In genomic region chr2:128318776-128319456, GRCh38 we compare ENCODE assay signal across 8 cellular contexts. TPM values are rescaled to one million over a fixed set of nuclear protein-coding genes. Genes with fewer than 3 reads are reported as not detected.
A peak's percentile ranks its signal among the peaks of the same experiment; 100 is the strongest.
DNase-seq lines count a peak whose midpoint lies in the region; ATAC-seq, FAIRE-seq and TF ChIP-seq lines count a peak whose summit lies in the region.

TSS of gene HS6ST1 (minus strand) at chr2:128318868. CDS start at chr2:128318563, 305 bp downstream.

- H3K9me3 ChIP-seq in kidney (ENCODE audit: control insufficient read depth in 1 of 2, low read length in 2 of 2), result no peaks in the 10 kb centered on the region

- intact Hi-C loops in kidney (cut with DNase I), result no loop called here

- peak within 1 kb of the TSS; percentile 55 to 77 for H3K9ac ChIP-seq in kidney (ENCODE audit: low read length in 2 of 2)

- peak within 1 kb of the TSS; percentile 93 for H3K4me3 ChIP-seq in ACC112 (ENCODE audit: low read depth, low read length)
- peak within 1 kb of the TSS; percentile 64 to 71 for H3K4me3 ChIP-seq in kidney (ENCODE audit: low read length in 2 of 2)

- TF ChIP-seq CTCF in kidney (IDR thresholded peaks at IDR 0.05; ENCODE audit: borderline replicate concordance, extremely low read depth, insufficient read depth), result no peak

- no peak within 1 kb of the TSS for H3K27ac ChIP-seq in ACC112 (ENCODE audit: low read depth, low read length)
- no peak within 1 kb of the TSS for H3K27ac ChIP-seq in kidney (ENCODE audit: low read depth in 2 of 2, low read length in 2 of 2)

- peak; percentile 62 for ATAC-seq in HG03064 (IDR thresholded peaks at IDR 0.05; ENCODE audit: low read depth, unreplicated experiment)

- no peak for FAIRE-seq in kidney (lab: Jason Lieb, UNC)

- peak; percentile 62 for TF ChIP-seq POLR2A in GM18526 (IDR thresholded peaks at IDR 0.05; ENCODE audit: extremely low read depth, insufficient read length)

- H3K27me3 ChIP-seq in ACC112 (ENCODE audit: insufficient read depth, low read length), result peaks cover 5% of the 10 kb centered on the region; the same call in 1 of the 2 replicates

- peak within 1 kb of the TSS; percentile 97 for H2AFZ ChIP-seq in ACC112 (ENCODE audit: low read length, unreplicated experiment)

- H3K36me3 ChIP-seq in ACC112 (ENCODE audit: insufficient read depth, low read length) (no peaks in the 10 kb centered on the region), kidney (ENCODE audit: control insufficient read depth in 1 of 2, insufficient read depth in 2 of 2, low read length in 2 of 2) (no peaks in the 10 kb centered on the region)

- DNase-seq in NCI-H226 (peak; percentile 65), cerebellar cortex (ENCODE audit: low spot score) (peak; percentile 72), kidney (peak; percentile 95)
- peak; percentile 81 for DNase-seq in activated CD4-positive, alpha-beta T cell treated with anti-CD3 and anti-CD28 coated beads for 1 hour
- DNase-seq in stimulated activated CD4-positive, alpha-beta T cell treated with anti-CD3 and anti-CD28 coated beads, Interleukin-15, amount 100 ng/mL, for 1 hour (ENCODE audit: low read depth in 1 of 2, low spot score in 1 of 2), result peak; percentile 81 to 92

- peaks cover 11% of the 10 kb centered on the region for H3K4me1 ChIP-seq in ACC112 (ENCODE audit: control insufficient read depth, insufficient read depth, low read length, unreplicated experiment)
- peaks cover 5 to 35% of the 10 kb centered on the region in 2 donors for H3K4me1 ChIP-seq in kidney (ENCODE audit: control insufficient read depth in 1 of 2, insufficient read depth in 1 of 2, low read depth in 1 of 2, low read length in 2 of 2)

- peaks cover 11% of the 10 kb centered on the region for H3K79me2 ChIP-seq in ACC112 (ENCODE audit: control insufficient read depth, insufficient read depth, low read length, unreplicated experiment)

RNA-seq across cellular contexts. Expression of gene HS6ST1, which starts in this region (rescaled TPM):
- total RNA-seq in kidney, result 73.9 TPM
- 49.6 TPM for polyA plus RNA-seq in kidney (ENCODE audit: insufficient read depth, low read depth, low replicate concordance)
